Comparison of ENCODE assay signal across 8 cellular contexts in the genomic region with DNA sequence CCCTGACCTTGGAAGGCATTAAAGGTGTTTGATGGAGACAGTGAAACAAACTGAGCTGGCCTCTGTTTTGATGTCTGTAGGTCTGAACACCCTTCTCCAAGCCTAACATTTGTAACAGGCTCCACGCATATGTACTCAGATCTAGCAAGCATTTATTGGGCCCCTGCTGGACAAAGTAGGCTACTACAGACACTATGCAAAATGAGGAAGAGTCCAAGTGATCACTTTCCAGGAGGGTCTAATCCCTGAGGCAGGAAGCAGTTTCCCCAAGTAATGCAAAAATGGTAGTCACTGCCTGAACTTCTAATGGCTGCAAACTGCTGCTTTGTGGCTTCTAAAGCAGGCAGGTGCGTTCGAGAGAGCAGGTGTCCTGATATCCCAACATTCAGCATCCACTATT.
DNase-seq lines count a peak whose midpoint lies in the region; ATAC-seq, FAIRE-seq and TF ChIP-seq lines count a peak whose summit lies in the region.

No MANE protein-coding gene starts in this region.

- FAIRE-seq in A549 (lab: Jason Lieb, UNC) = no peak
- no peak for FAIRE-seq in GM12892 (lab: Jason Lieb, UNC)

- peak; percentile 66 to 69 for DNase-seq in A549 (ENCODE audit: low read depth in 1 of 2, low spot score in 1 of 2)
- peak; percentile 8 for DNase-seq in GM12892 (ENCODE audit: insufficient read length)
- DNase-seq in IMR-90 = peak; percentile 21
- DNase-seq in SHP77 treated with DMSO at 0.1 percent for 48 hours (lab: John Stamatoyannopoulos, UW) = peak; percentile 34
- peak; percentile 4 for DNase-seq in glomerular visceral epithelial cell (ENCODE audit: extremely low spot score)
- peak; percentile 31 for DNase-seq in testis
- no peak for DNase-seq in CD8-positive, alpha-beta memory T cell
- no peak for DNase-seq in activated naive CD4-positive, alpha-beta T cell treated with anti-CD3 and anti-CD28 coated beads, Interleukin-2, amount 50 U/mL, for 72 hours (ENCODE audit: low spot score in 2 of 2)

- no peak for TF ChIP-seq EP300 in A549 (IDR thresholded peaks at IDR 0.05)

- no peak overlapping the region for H3K14ac ChIP-seq in IMR-90 (replicated peaks; ENCODE audit: low read depth, low read length)

- TF ChIP-seq CTCF in A549 (IDR thresholded peaks at IDR 0.05) = peak; percentile 43
- TF ChIP-seq CTCF in IMR-90 (conservative IDR thresholded peaks at IDR 0.05; ENCODE audit: low read depth, low read length) = peak; percentile 33; the same call in 1 of the 2 replicates
- peak in 2 of 3 experiments; percentile 44 to 66 for TF ChIP-seq CTCF in testis (IDR thresholded peaks at IDR 0.05)

- H4K20me1 ChIP-seq in IMR-90 (ENCODE audit: insufficient read depth, low read length) = no peaks in the 10 kb centered on the region

- no peaks in the 10 kb centered on the region for H3K4me1 Mint-ChIP-seq in CD8-positive, alpha-beta memory T cell

- ATAC-seq in A549 = peak; percentile 85 to 94
- peak; percentile 85 for ATAC-seq in IMR-90 (ENCODE audit: low read depth)
- no peak for ATAC-seq in activated naive CD4-positive, alpha-beta T cell treated with anti-CD3 and anti-CD28 coated beads, Interleukin-2, amount 50 U/mL, for 72 hours

- H2AK5ac ChIP-seq in IMR-90 (ENCODE audit: low read depth, low read length) = no peak overlapping the region

- H2BK5ac ChIP-seq in IMR-90 (ENCODE audit: low read depth, low read length, poor library complexity, severe bottlenecking) = no peak overlapping the region

- BruUV-seq in IMR-90 (replicated peaks; lab: Mats Ljungman, UMichigan) = no TSS peak

- peaks cover 15 to 41% of the 10 kb centered on the region in 2 donors for H3K27me3 Mint-ChIP-seq in CD8-positive, alpha-beta memory T cell

- H3K27ac ChIP-seq in A549 (peak overlapping the region in 1 of 2 experiments; percentile 22; a peak in 3 of 6 replicates), IMR-90 (ENCODE audit: insufficient read depth, low read length) (no peak overlapping the region), testis (no peak overlapping the region)
- no peak overlapping the region for H3K27ac ChIP-seq in CD8-positive, alpha-beta memory T cell (ENCODE audit: low read depth, low read length)

- H3K36me3 ChIP-seq in IMR-90 (ENCODE audit: control insufficient read depth, insufficient read depth, low read length) = no peaks in the 10 kb centered on the region
- H3K36me3 ChIP-seq in testis (ENCODE audit: low read depth, missing control alignments) = no peaks in the 10 kb centered on the region
- H3K36me3 ChIP-seq in CD8-positive, alpha-beta memory T cell (ENCODE audit: insufficient read depth, low read length) = no peaks in the 10 kb centered on the region

- TF ChIP-seq POLR2A in A549 (IDR thresholded peaks at IDR 0.05; ENCODE audit: low read length) = no peak
- no peak for TF ChIP-seq POLR2A in GM12892 (IDR thresholded peaks at IDR 0.05; ENCODE audit: low read depth, low read length)
- TF ChIP-seq POLR2A in IMR-90 (IDR thresholded peaks at IDR 0.05; ENCODE audit: low read depth, low read length) = no peak
- no peak for TF ChIP-seq POLR2A in testis (IDR thresholded peaks at IDR 0.05)

- H3K9me3 Mint-ChIP-seq in CD8-positive, alpha-beta memory T cell = peaks cover 0 to 2% (median 2%) of the 10 kb centered on the region in 5 donors
- no peaks in the 10 kb centered on the region for H3K9me3 Mint-ChIP-seq in activated naive CD4-positive, alpha-beta T cell treated with anti-CD3 and anti-CD28 coated beads, Interleukin-2, amount 50 U/mL, for 72 hours

- H3K4me3 ChIP-seq in A549 = no peak overlapping the region
- no peak overlapping the region for H3K4me3 ChIP-seq in IMR-90 (ENCODE audit: insufficient read depth, low read depth, low read length)
- no peak overlapping the region for H3K4me3 ChIP-seq in testis
- H3K4me3 ChIP-seq in CD8-positive, alpha-beta memory T cell (ENCODE audit: low read length) = no peak overlapping the region

- H2BK120ac ChIP-seq in IMR-90 (ENCODE audit: low read depth, low read length) = no peak overlapping the region

- no peak overlapping the region for H4K5ac ChIP-seq in IMR-90 (ENCODE audit: low read depth, low read length)

- H2BK15ac ChIP-seq in IMR-90 (ENCODE audit: low read depth, low read length) = no peak overlapping the region

- no peak overlapping the region for H3K56ac ChIP-seq in IMR-90 (ENCODE audit: extremely low read depth, insufficient read depth, low read length)

- no peaks in the 10 kb centered on the region for H3K79me1 ChIP-seq in IMR-90 (ENCODE audit: low read depth in 1 of 2, low read length in 2 of 2)

- no peaks in the 10 kb centered on the region for H3K36me3 Mint-ChIP-seq in CD8-positive, alpha-beta memory T cell
- H3K36me3 Mint-ChIP-seq in activated naive CD4-positive, alpha-beta T cell treated with anti-CD3 and anti-CD28 coated beads, Interleukin-2, amount 50 U/mL, for 72 hours = no peaks in the 10 kb centered on the region

- no peak overlapping the region for H2AK9ac ChIP-seq in IMR-90 (replicated peaks; ENCODE audit: low read depth, low read length, poor library complexity)

- H3K27ac Mint-ChIP-seq in CD8-positive, alpha-beta memory T cell = no peak overlapping the region
- no peak overlapping the region for H3K27ac Mint-ChIP-seq in activated naive CD4-positive, alpha-beta T cell treated with anti-CD3 and anti-CD28 coated beads, Interleukin-2, amount 50 U/mL, for 72 hours

- H2BK20ac ChIP-seq in IMR-90 (ENCODE audit: low read depth, low read length) = no peak overlapping the region

- H3K9me3 ChIP-seq in A549 = no peaks in the 10 kb centered on the region
- no peaks in the 10 kb centered on the region for H3K9me3 ChIP-seq in IMR-90 (ENCODE audit: control insufficient read depth, insufficient read depth, low read length)
- H3K9me3 ChIP-seq in testis = no peaks in the 10 kb centered on the region
- no peaks in the 10 kb centered on the region for H3K9me3 ChIP-seq in CD8-positive, alpha-beta memory T cell (ENCODE audit: low read length)

- no peak overlapping the region for H4K8ac ChIP-seq in IMR-90 (ENCODE audit: low read depth in 2 of 2, low read length in 2 of 2)

- no peaks in the 10 kb centered on the region for H3K9me1 ChIP-seq in IMR-90 (ENCODE audit: insufficient read depth, low read length)

- CTCF ChIA-PET in A549 (lab: Yijun Ruan, JAX) (interaction anchor here (0.7 to 9.2 kb wide), 12 partner anchors 11 to 87 kb away, joined by 3 to 67 read pairs (median 3); no protein-coding TSS in a partner anchor), IMR-90 (lab: Yijun Ruan, JAX) (interaction anchor here (0.7 kb wide), 1 partner anchor 11 kb away, joined by 3 read pairs; no protein-coding TSS in a partner anchor)
- CTCF ChIA-PET in CD8-positive, alpha-beta memory T cell (lab: Charles Lee) = no interaction called here

- peak in 1 of 2 experiments; percentile 25; a peak in 1 of 5 replicates for TF ChIP-seq RAD21 in A549 (conservative IDR thresholded peaks at IDR 0.05 in 1 of 2, IDR thresholded peaks at IDR 0.05 in 1 of 2)
- TF ChIP-seq RAD21 in IMR-90 (IDR thresholded peaks at IDR 0.05; ENCODE audit: low read length) = no peak

- no peak overlapping the region for H3K9ac ChIP-seq in IMR-90 (ENCODE audit: low read depth, low read length)

- H3K4ac ChIP-seq in IMR-90 (ENCODE audit: low read depth, low read length) = no peak overlapping the region

- dilution Hi-C loops in IMR-90 (cut with HindIII; ENCODE audit: low sequenced_read_pairs, unreplicated experiment) = no loop called here

- no peak overlapping the region for H3K4me3 Mint-ChIP-seq in CD8-positive, alpha-beta memory T cell

- H3K4me2 ChIP-seq in A549 (peak overlapping the region; percentile 43), IMR-90 (ENCODE audit: low read depth, low read length) (no peak overlapping the region)

- WGBS in A549 (ENCODE audit: missing lambda C conversion rate) = 19% methylated on average over 3 of the region's 3 CpGs
- 60% methylated on average over 1 of the region's 3 CpGs; no CpG with 5 or more reads in 1 of the 2 experiments for WGBS in IMR-90 (ENCODE audit: extremely low coverage in 2 of 2, insufficient read length in 1 of 2), 2 experiments
- WGBS in testis, 2 donors = 53 to 60% methylated on average over 3 of the region's 3 CpGs

- no peak overlapping the region for H3K23ac ChIP-seq in IMR-90 (ENCODE audit: low read depth, low read length)

- POLR2A ChIA-PET in A549 (lab: Yijun Ruan, JAX) = no interaction called here
- POLR2A ChIA-PET in IMR-90 (lab: Charles Lee; ENCODE audit: unreplicated experiment) = no interaction called here
- POLR2A ChIA-PET in CD8-positive, alpha-beta memory T cell (lab: Charles Lee) = no interaction called here

- H3K4me1 ChIP-seq in A549 (peaks cover 36% of the 10 kb centered on the region), IMR-90 (ENCODE audit: control insufficient read depth, insufficient read depth, low read length) (no peaks in the 10 kb centered on the region), testis (no peaks in the 10 kb centered on the region)
- no peaks in the 10 kb centered on the region for H3K4me1 ChIP-seq in CD8-positive, alpha-beta memory T cell (ENCODE audit: insufficient read depth, low read length)

- no peak overlapping the region for H3K18ac ChIP-seq in IMR-90 (ENCODE audit: low read depth, low read length)

- H3K27me3 ChIP-seq in IMR-90 (ENCODE audit: control insufficient read depth, insufficient read depth, low read length) (no peaks in the 10 kb centered on the region; the same call in 1 of the 2 replicates), testis (no peaks in the 10 kb centered on the region)
- no peaks in the 10 kb centered on the region for H3K27me3 ChIP-seq in CD8-positive, alpha-beta memory T cell (ENCODE audit: insufficient read depth, low read length, poor library complexity, severe bottlenecking)

- no peak overlapping the region for H4K91ac ChIP-seq in IMR-90 (ENCODE audit: insufficient read depth, low read depth, low read length)

- intact Hi-C loops in IMR-90 (cut with micrococcal nuclease) = loop anchor here (5.0 kb wide), 1 partner anchor 1209 kb away; no protein-coding TSS in a partner anchor
- intact Hi-C loops in testis (cut with DNase I; ENCODE audit: low total_unique reads) = no loop called here

- in situ Hi-C loops in IMR-90 (cut with MboI; ENCODE audit: low sequenced_read_pairs) = no loop called here

- peak overlapping the region; percentile 63 for H2AFZ ChIP-seq in IMR-90 (replicated peaks; ENCODE audit: low read length, poor library complexity)

TF ChIP-seq in A549, 52 proteins besides CTCF, POLR2A, EP300 and RAD21 (continues in another document):
- no peak for TF ChIP-seq RNF2 (IDR thresholded peaks at IDR 0.05; ENCODE audit: borderline replicate concordance, low read depth)

TF ChIP-seq in IMR-90, 13 proteins besides CTCF, POLR2A, EP300 and RAD21:
- TF ChIP-seq, protein P1, sequence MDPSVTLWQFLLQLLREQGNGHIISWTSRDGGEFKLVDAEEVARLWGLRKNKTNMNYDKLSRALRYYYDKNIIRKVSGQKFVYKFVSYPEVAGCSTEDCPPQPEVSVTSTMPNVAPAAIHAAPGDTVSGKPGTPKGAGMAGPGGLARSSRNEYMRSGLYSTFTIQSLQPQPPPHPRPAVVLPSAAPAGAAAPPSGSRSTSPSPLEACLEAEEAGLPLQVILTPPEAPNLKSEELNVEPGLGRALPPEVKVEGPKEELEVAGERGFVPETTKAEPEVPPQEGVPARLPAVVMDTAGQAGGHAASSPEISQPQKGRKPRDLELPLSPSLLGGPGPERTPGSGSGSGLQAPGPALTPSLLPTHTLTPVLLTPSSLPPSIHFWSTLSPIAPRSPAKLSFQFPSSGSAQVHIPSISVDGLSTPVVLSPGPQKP (IDR thresholded peaks at IDR 0.05; ENCODE audit: borderline replicate concordance, low read depth, low read length) = no peak
- TF ChIP-seq CEBPB (IDR thresholded peaks at IDR 0.05; ENCODE audit: low read depth, low read length) = no peak

Comparison
In these comparisons a context has a peak if more than half of its experiments do, and no peak if none do; other contexts are left out.
1. ATAC-seq: peak in A549 (2 of 2) and IMR-90 (single experiment); none in activated naive CD4-positive, alpha-beta T cell treated with anti-CD3 and anti-CD28 coated beads, Interleukin-2, amount 50 U/mL, for 72 hours (0 of 2).
2. DNase-seq: peak in A549 (2 of 2), GM12892 (single experiment), IMR-90 (single experiment), SHP77 treated with DMSO at 0.1 percent for 48 hours (single experiment), glomerular visceral epithelial cell (single experiment) and testis (single experiment); none in CD8-positive, alpha-beta memory T cell (0 of 5) and activated naive CD4-positive, alpha-beta T cell treated with anti-CD3 and anti-CD28 coated beads, Interleukin-2, amount 50 U/mL, for 72 hours (0 of 2).
3. Peak in every context shown above with its lines, with median percentiles within 50 percentile points of each other: CTCF ChIP-seq.